12 cellular contexts compared by ENCODE assay signal in genomic region chr7:132771301-132771730, GRCh38.
A peak's percentile ranks its signal among the peaks of the same experiment; 100 is the strongest.
DNase-seq lines count a peak whose midpoint lies in the region; ATAC-seq and TF ChIP-seq lines count a peak whose summit lies in the region.
"Had no signal": no experiment of that assay in that cellular context is flagged by ENCODE, and none has a peak within 500 bp of the region (broad histone marks: within the 10 kb centered on the region; RNA-seq: fewer than 3 reads in every experiment).

No MANE protein-coding gene starts in this region.

- H3K27ac ChIP-seq in GM23338 (ENCODE audit: low read depth), result no peak overlapping the region
- H3K27ac ChIP-seq: thyroid gland had no signal

- H3K27me3 ChIP-seq in GM23338 (ENCODE audit: insufficient read depth), result no peaks in the 10 kb centered on the region
- H3K27me3 ChIP-seq: thyroid gland had no signal

- peaks cover 13% of the 10 kb centered on the region for H3K4me1 Mint-ChIP-seq in GM23338
- H3K4me1 Mint-ChIP-seq in T-helper 2 cell treated with Interferon-gamma antibody and Interleukin-4, amounts not matched to agents 5 μg/mL and 100 μg/mL, for 36 hours (ENCODE audit: low read depth), result peaks cover 6% of the 10 kb centered on the region
- peaks cover 24% of the 10 kb centered on the region for H3K4me1 Mint-ChIP-seq in activated naive CD8-positive, alpha-beta T cell (ENCODE audit: low read depth)

- H4K20me1 ChIP-seq in GM23338 (replicated peaks; ENCODE audit: insufficient read depth), result no peaks in the 10 kb centered on the region

- H3K4me3 Mint-ChIP-seq in GM23338, result no peak overlapping the region
- no peak overlapping the region for H3K4me3 Mint-ChIP-seq in T-helper 2 cell treated with Interferon-gamma antibody and Interleukin-4, amounts not matched to agents 5 μg/mL and 100 μg/mL, for 36 hours
- peak overlapping the region; percentile 49 for H3K4me3 Mint-ChIP-seq in activated naive CD8-positive, alpha-beta T cell

- H3K79me2 ChIP-seq in GM23338 (replicated peaks; ENCODE audit: insufficient read depth), result no peaks in the 10 kb centered on the region

- H3K4me1 ChIP-seq in GM23338 (ENCODE audit: insufficient read depth), result peaks cover 4% of the 10 kb centered on the region; the same call in 1 of the 2 replicates
- H3K4me1 ChIP-seq: thyroid gland had no signal

- H3K27me3 Mint-ChIP-seq in GM23338 (ENCODE audit: insufficient read depth, low read depth, poor library complexity), result peaks cover 2% of the 10 kb centered on the region
- peaks cover 2% of the 10 kb centered on the region for H3K27me3 Mint-ChIP-seq in T-helper 2 cell treated with Interferon-gamma antibody and Interleukin-4, amounts not matched to agents 5 μg/mL and 100 μg/mL, for 36 hours (ENCODE audit: low read depth)
- no peaks in the 10 kb centered on the region for H3K27me3 Mint-ChIP-seq in activated naive CD8-positive, alpha-beta T cell

- H3K4me3 ChIP-seq in GM23338, result no peak overlapping the region
- H3K4me3 ChIP-seq: thyroid gland had no signal

- no peaks in the 10 kb centered on the region for H3F3A ChIP-seq in GM23338 (replicated peaks; ENCODE audit: low read depth)

- ATAC-seq in GM23338, result peak; percentile 51
- no peak for ATAC-seq in GM19397 (IDR thresholded peaks at IDR 0.05; ENCODE audit: unreplicated experiment)

- H3K36me3 Mint-ChIP-seq in GM23338 (ENCODE audit: low read depth), result no peaks in the 10 kb centered on the region; the same call in 2 of the 3 replicates
- H3K36me3 Mint-ChIP-seq in T-helper 2 cell treated with Interferon-gamma antibody and Interleukin-4, amounts not matched to agents 5 μg/mL and 100 μg/mL, for 36 hours (ENCODE audit: low read depth), result no peaks in the 10 kb centered on the region
- H3K36me3 Mint-ChIP-seq in activated naive CD8-positive, alpha-beta T cell, result peaks cover 8% of the 10 kb centered on the region

- H3K27ac Mint-ChIP-seq in GM23338, result no peak overlapping the region
- peak overlapping the region; percentile 49 for H3K27ac Mint-ChIP-seq in T-helper 2 cell treated with Interferon-gamma antibody and Interleukin-4, amounts not matched to agents 5 μg/mL and 100 μg/mL, for 36 hours
- peak overlapping the region; percentile 92 for H3K27ac Mint-ChIP-seq in activated naive CD8-positive, alpha-beta T cell
- H3K27ac Mint-ChIP-seq: activated T-helper 2 cell treated with anti-CD3 and anti-CD28 coated beads, Interferon-gamma antibody, Interleukin-2, Interleukin-4, amounts not matched to agents 10 μg/mL and 5 μg/mL and 100 μg/mL, durations not matched to agents 14 hours and 24 hours and 36 hours had no signal

- H3K9me3 Mint-ChIP-seq in GM23338, result peaks cover 13% of the 10 kb centered on the region
- H3K9me3 Mint-ChIP-seq in T-helper 2 cell treated with Interferon-gamma antibody and Interleukin-4, amounts not matched to agents 5 μg/mL and 100 μg/mL, for 36 hours, result peaks cover 19% of the 10 kb centered on the region
- H3K9me3 Mint-ChIP-seq in activated naive CD8-positive, alpha-beta T cell (ENCODE audit: low read depth), result peaks cover 4% of the 10 kb centered on the region

- TF ChIP-seq CTCF in GM23338 (conservative IDR thresholded peaks at IDR 0.05; ENCODE audit: low read depth in 2 of 2), result 0 out of 4 replicates have a peak, but pooled peaks of 1 of the 2 experiments have one; percentile 19

- no peak overlapping the region for H3K4me2 ChIP-seq in GM23338

- DNase-seq in GM23338 (ENCODE audit: low spot score), result peak; percentile 21
- DNase-seq in T-helper 2 cell treated with Interferon-gamma antibody and Interleukin-4, amounts not matched to agents 5 μg/mL and 100 μg/mL, for 36 hours (ENCODE audit: low spot score), result no peak
- peak; percentile 20 to 22 for DNase-seq in stimulated activated CD4-positive, alpha-beta T cell treated with anti-CD3 and anti-CD28 coated beads, Interleukin-2, amount 100 ng/mL, for 24 hours
- no peak for DNase-seq in glomerular visceral epithelial cell (ENCODE audit: extremely low spot score)
- DNase-seq in HK-2 (ENCODE audit: unreplicated experiment), result no peak
- DNase-seq in hippocampal formation (lab: John Stamatoyannopoulos, UW), result no peak
- DNase-seq: immature natural killer cell, KG1, thyroid gland had no signal

- H3K9me2 ChIP-seq in GM23338 (ENCODE audit: insufficient read depth), result 0 out of 2 replicates have a peak, but pooled peaks cover 6% of the 10 kb centered on the region

- 0 out of 2 replicates have a peak, but pooled peaks cover 4% of the 10 kb centered on the region for H3K36me3 ChIP-seq in GM23338 (ENCODE audit: insufficient read depth)
- H3K36me3 ChIP-seq: thyroid gland had no signal

- peak overlapping the region; percentile 3; the same call in 1 of the 2 replicates for H2AFZ ChIP-seq in GM23338

TF ChIP-seq in GM23338, 12 proteins besides CTCF, POLR2A, EP300 and RAD21:
- no peak for TF ChIP-seq EZH2phosphoT487 (IDR thresholded peaks at IDR 0.05; ENCODE audit: unreplicated experiment)
- TF ChIP-seq NANOG (IDR thresholded peaks at IDR 0.05; ENCODE audit: borderline replicate concordance), result no peak
- no peak for TF ChIP-seq ZNF114 (CRISPR knock-in tag; IDR thresholded peaks at IDR 0.05)
TF ChIP-seq in GM23338: peak in this region for 0.

Comparison
In these comparisons a context has a peak if more than half of its experiments do, and no peak if none do; other contexts are left out.
1. DNase-seq: peak in GM23338 (single experiment) and stimulated activated CD4-positive, alpha-beta T cell treated with anti-CD3 and anti-CD28 coated beads, Interleukin-2, amount 100 ng/mL, for 24 hours (2 of 2); none in T-helper 2 cell treated with Interferon-gamma antibody and Interleukin-4, amounts not matched to agents 5 μg/mL and 100 μg/mL, for 36 hours (single experiment), glomerular visceral epithelial cell (single experiment), HK-2 (single experiment) and hippocampal formation (0 of 2).